Comparison of ENCODE assay signal across 18 cellular contexts in the genomic region with DNA sequence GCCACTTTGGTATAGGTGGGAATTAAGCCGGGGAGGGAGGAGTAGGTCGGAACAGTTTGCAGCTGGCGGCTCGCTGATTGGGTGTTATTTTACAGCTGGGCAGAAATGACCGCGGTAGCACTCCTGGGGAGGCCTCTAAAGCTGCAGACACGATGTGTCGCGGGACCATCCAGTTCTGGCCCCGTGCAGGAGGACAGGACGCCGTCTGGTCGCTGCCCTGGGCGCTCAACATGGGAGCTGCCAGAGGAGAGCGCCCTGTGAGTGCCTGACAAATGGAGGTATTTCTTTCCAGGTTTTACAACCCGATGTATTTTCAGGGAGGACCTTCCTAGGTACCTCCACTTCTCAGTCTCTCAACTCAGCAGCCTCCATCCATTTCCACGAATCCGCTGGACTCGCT. TPM values are rescaled to one million over a fixed set of nuclear protein-coding genes. Genes with fewer than 3 reads are reported as not detected.
DNase-seq lines count a peak whose midpoint lies in the region; ATAC-seq and TF ChIP-seq lines count a peak whose summit lies in the region.
"Had no signal": no experiment of that assay in that cellular context is flagged by ENCODE, and none has a peak within 500 bp of the region (broad histone marks: within the 10 kb centered on the region; RNA-seq: fewer than 3 reads in every experiment).

No MANE protein-coding gene starts in this region.

- ATAC-seq in HCT116: peak; percentile 67
- no peak for ATAC-seq in HG03025 (IDR thresholded peaks at IDR 0.05; ENCODE audit: low FRiP score, unreplicated experiment)
- ATAC-seq: gastrocnemius medialis; stimulated activated naive B cell treated with anti-CD40 and anti-IgM and Interleukin-4, amounts not matched to agents 10 μg/mL and 1 μg/mL and 100 μg/mL, for 72 hours had no signal

- H2BK12ac ChIP-seq in neuronal stem cell (ENCODE audit: low read length): no peak overlapping the region

- no peak overlapping the region for H2BK120ac ChIP-seq in neuronal stem cell (ENCODE audit: low read depth, low read length)

- H3K4me2 ChIP-seq in HCT116 (ENCODE audit: low read length): no peak overlapping the region
- H3K4me2 ChIP-seq in neuronal stem cell (ENCODE audit: insufficient read depth, low read length, poor library complexity, severe bottlenecking): no peak overlapping the region

- H3K79me2 ChIP-seq in HCT116 (ENCODE audit: insufficient read depth, low read length): no peaks in the 10 kb centered on the region

- H3K23ac ChIP-seq in neuronal stem cell (ENCODE audit: low read depth, low read length, poor library complexity): no peak overlapping the region

- no peak overlapping the region for H3K14ac ChIP-seq in neuronal stem cell (ENCODE audit: low read length)

- peak; percentile 58 for TF ChIP-seq RAD21 in HCT116 (IDR thresholded peaks at IDR 0.05; ENCODE audit: low read depth)

- H3K18ac ChIP-seq in neuronal stem cell (ENCODE audit: low read length): peak overlapping the region; percentile 23

- H3K9me3 ChIP-seq in HCT116 (ENCODE audit: control insufficient read depth in 1 of 2, insufficient read depth in 1 of 2, low read depth in 1 of 2, low read length in 2 of 2) (peaks cover 0 to 4% of the 10 kb centered on the region in 2 experiments; a peak in 1 of 4 replicates), neuronal stem cell (replicated peaks in 1 of 2; ENCODE audit: control insufficient read depth in 2 of 2, insufficient read depth in 1 of 2, low read depth in 1 of 2, low read length in 2 of 2) (peaks cover 0 to 1% of the 10 kb centered on the region in 2 donors)
- H3K9me3 ChIP-seq: gastrocnemius medialis, vagina had no signal

- no peak overlapping the region for H2AK5ac ChIP-seq in neuronal stem cell (ENCODE audit: low read depth, low read length)

- peak; percentile 49 for TF ChIP-seq CTCF in C4-2B (conservative IDR thresholded peaks at IDR 0.05)
- peak; percentile 6 to 26 (median 10); a peak in 1 of 6 replicates for TF ChIP-seq CTCF in HCT116 (IDR thresholded peaks at IDR 0.05 in 2 of 3, conservative IDR thresholded peaks at IDR 0.05 in 1 of 3; ENCODE audit: borderline replicate concordance in 1 of 3, insufficient read depth in 1 of 3, low read depth in 2 of 3, low read length in 2 of 3)
- peak; percentile 23 for TF ChIP-seq CTCF in fibroblast of pulmonary artery (IDR thresholded peaks at IDR 0.05; ENCODE audit: low read length, missing control alignments)

- H3K4ac ChIP-seq in neuronal stem cell (ENCODE audit: low read length): no peak overlapping the region

- H4K91ac ChIP-seq in neuronal stem cell (ENCODE audit: low read depth, low read length, poor library complexity): no peak overlapping the region

- H2AFZ ChIP-seq in HCT116 (ENCODE audit: low read depth, low read length, poor library complexity, severe bottlenecking) (no peak overlapping the region), neuronal stem cell (ENCODE audit: low read length) (peak overlapping the region; percentile 35)

- RAD21 ChIA-PET in HCT116 (lab: Charles Lee; ENCODE audit: low non-redundant PET in 1 of 2, low total read pairs in 2 of 2, uncharacterized antibody in 2 of 2, unreplicated experiment in 2 of 2): no interaction called here

- BruUV-seq in HCT116 (replicated peaks; lab: Mats Ljungman, UMichigan): no TSS peak

- DNase-seq in HCT116 (ENCODE audit: low read depth, low spot score): no peak
- DNase-seq in fibroblast of pulmonary artery (ENCODE audit: low read depth): no peak
- no peak for DNase-seq in neuronal stem cell (ENCODE audit: low spot score)
- no peak for DNase-seq in inferior parietal cortex (ENCODE audit: extremely low spot score)
- DNase-seq in OCI-M2 (lab: John Stamatoyannopoulos, UW; ENCODE audit: unreplicated experiment): no peak
- DNase-seq: activated naive CD8-positive, alpha-beta T cell treated with anti-CD3 and anti-CD28 coated beads for 36 hours; activated T-cell treated with anti-CD3 and anti-CD28 coated beads for 4 hours; central memory CD4-positive, alpha-beta T cell; gastrocnemius medialis; Kasumi-1; NCI-H1694 treated with DMSO at 0.1 percent for 48 hours; NCI-H510A treated with DMSO at 0.1 percent for 48 hours; nucleus accumbens; stimulated activated naive B cell treated with anti-CD40 and anti-IgM and Interleukin-4, amounts not matched to agents 10 μg/mL and 1 μg/mL and 100 μg/mL, for 72 hours had no signal

- H3K36me3 ChIP-seq in HCT116 (ENCODE audit: control insufficient read depth in 1 of 2, insufficient read depth in 2 of 2, low read length in 2 of 2): no peaks in the 10 kb centered on the region
- no peaks in the 10 kb centered on the region for H3K36me3 ChIP-seq in neuronal stem cell (replicated peaks in 1 of 2; ENCODE audit: control insufficient read depth in 2 of 2, insufficient read depth in 2 of 2, low read length in 2 of 2)
- H3K36me3 ChIP-seq: gastrocnemius medialis, vagina had no signal

- WGBS in neuronal stem cell (ENCODE audit: extremely low coverage in 2 of 2, insufficient read length in 2 of 2, insufficient replicate concordance in 1 of 2), 2 donors: no CpG with 5 or more reads among the region's 19 CpGs

- H3K4me3 ChIP-seq in HCT116 (replicated peaks in 1 of 2; ENCODE audit: low read depth in 1 of 2, low read length in 2 of 2): no peak overlapping the region
- H3K4me3 ChIP-seq in fibroblast of pulmonary artery (replicated peaks; ENCODE audit: low read depth, low read length): no peak overlapping the region
- H3K4me3 ChIP-seq in neuronal stem cell (ENCODE audit: low read length in 2 of 2): no peak overlapping the region
- H3K4me3 ChIP-seq: gastrocnemius medialis, vagina had no signal

- H4K20me1 ChIP-seq in HCT116 (ENCODE audit: insufficient read depth): no peaks in the 10 kb centered on the region

- intact Hi-C loops in HCT116 (cut with micrococcal nuclease): no loop called here

- CTCF ChIA-PET in HCT116 (lab: Charles Lee): no interaction called here

- no peaks in the 10 kb centered on the region for H3K79me1 ChIP-seq in neuronal stem cell (ENCODE audit: low read depth, low read length)

- H3K27ac ChIP-seq in C4-2B: no peak overlapping the region
- H3K27ac ChIP-seq in HCT116 (ENCODE audit: low read depth, low read length): no peak overlapping the region
- H3K27ac ChIP-seq in neuronal stem cell (replicated peaks; ENCODE audit: low read length): no peak overlapping the region
- H3K27ac ChIP-seq: gastrocnemius medialis, HL-60, vagina had no signal

- H3K9ac ChIP-seq in HCT116 (ENCODE audit: low read length): no peak overlapping the region
- no peak overlapping the region for H3K9ac ChIP-seq in neuronal stem cell (ENCODE audit: low read depth, low read length, poor library complexity)

- TF ChIP-seq POLR2A in HCT116 (IDR thresholded peaks at IDR 0.05; ENCODE audit: borderline replicate concordance, extremely low read depth, insufficient read depth, insufficient read length): no peak

- no peak overlapping the region for H4K8ac ChIP-seq in neuronal stem cell (ENCODE audit: low read depth, low read length)

- peak overlapping the region; percentile 78 for H2BK15ac ChIP-seq in neuronal stem cell (ENCODE audit: low read length)

- H2BK5ac ChIP-seq in neuronal stem cell (ENCODE audit: low read length): no peak overlapping the region

- POLR2A ChIA-PET in HCT116 (lab: Charles Lee): no interaction called here

- H3K27me3 ChIP-seq in HCT116 (ENCODE audit: insufficient read depth, low read length): no peaks in the 10 kb centered on the region
- no peaks in the 10 kb centered on the region for H3K27me3 ChIP-seq in neuronal stem cell (ENCODE audit: control insufficient read depth in 3 of 3, insufficient read depth in 3 of 3, low read depth in 1 of 3, low read length in 3 of 3)
- H3K27me3 ChIP-seq: gastrocnemius medialis, vagina had no signal

- H3K9me2 ChIP-seq in HCT116 (ENCODE audit: insufficient read depth): no peaks in the 10 kb centered on the region

- H3K4me1 ChIP-seq in HCT116 (ENCODE audit: control insufficient read depth in 1 of 2, insufficient read depth in 2 of 2, low read length in 2 of 2) (no peaks in the 10 kb centered on the region), neuronal stem cell (ENCODE audit: control insufficient read depth in 2 of 2, insufficient read depth in 1 of 2, low read depth in 1 of 2, low read length in 2 of 2) (peaks cover 0 to 1% of the 10 kb centered on the region in 2 donors)
- H3K4me1 ChIP-seq: gastrocnemius medialis, vagina had no signal

TF ChIP-seq in HCT116, 20 proteins besides CTCF, POLR2A, EP300 and RAD21 (continues in another document):
- TF ChIP-seq EZH2 (IDR thresholded peaks at IDR 0.05) (no peak), SRF (IDR thresholded peaks at IDR 0.05; ENCODE audit: low read depth) (no peak), SIN3A (IDR thresholded peaks at IDR 0.05; ENCODE audit: low read depth) (no peak), CBX3 (IDR thresholded peaks at IDR 0.05; ENCODE audit: low read depth) (no peak), SP1 (IDR thresholded peaks at IDR 0.05; ENCODE audit: low read depth) (no peak), EGR1 (IDR thresholded peaks at IDR 0.05; ENCODE audit: low read depth) (no peak), ZFX (IDR thresholded peaks at IDR 0.05) (no peak)
- TF ChIP-seq, protein P1, sequence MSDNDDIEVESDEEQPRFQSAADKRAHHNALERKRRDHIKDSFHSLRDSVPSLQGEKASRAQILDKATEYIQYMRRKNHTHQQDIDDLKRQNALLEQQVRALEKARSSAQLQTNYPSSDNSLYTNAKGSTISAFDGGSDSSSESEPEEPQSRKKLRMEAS (IDR thresholded peaks at IDR 0.05): no peak
- TF ChIP-seq, protein P2, sequence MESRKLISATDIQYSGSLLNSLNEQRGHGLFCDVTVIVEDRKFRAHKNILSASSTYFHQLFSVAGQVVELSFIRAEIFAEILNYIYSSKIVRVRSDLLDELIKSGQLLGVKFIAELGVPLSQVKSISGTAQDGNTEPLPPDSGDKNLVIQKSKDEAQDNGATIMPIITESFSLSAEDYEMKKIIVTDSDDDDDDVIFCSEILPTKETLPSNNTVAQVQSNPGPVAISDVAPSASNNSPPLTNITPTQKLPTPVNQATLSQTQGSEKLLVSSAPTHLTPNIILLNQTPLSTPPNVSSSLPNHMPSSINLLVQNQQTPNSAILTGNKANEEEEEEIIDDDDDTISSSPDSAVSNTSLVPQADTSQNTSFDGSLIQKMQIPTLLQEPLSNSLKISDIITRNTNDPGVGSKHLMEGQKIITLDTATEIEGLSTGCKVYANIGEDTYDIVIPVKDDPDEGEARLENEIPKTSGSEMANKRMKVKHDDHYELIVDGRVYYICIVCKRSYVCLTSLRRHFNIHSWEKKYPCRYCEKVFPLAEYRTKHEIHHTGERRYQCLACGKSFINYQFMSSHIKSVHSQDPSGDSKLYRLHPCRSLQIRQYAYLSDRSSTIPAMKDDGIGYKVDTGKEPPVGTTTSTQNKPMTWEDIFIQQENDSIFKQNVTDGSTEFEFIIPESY (IDR thresholded peaks at IDR 0.05; ENCODE audit: extremely low read depth, insufficient replicate concordance, low read length): no peak

RNA-seq across cellular contexts. Expression of a gene that starts 46.2 kb away (rescaled TPM):
- 24.5 TPM for total RNA-seq in HCT116 (2021; ENCODE audit: unreplicated experiment)
- 8.3 and 10.3 TPM in 2 replicates for polyA plus RNA-seq in HCT116 (2012)
- polyA plus RNA-seq in neuronal stem cell (2013, experiment 1 of 2): 39.2 TPM
- polyA plus RNA-seq in neuronal stem cell (2013, experiment 2 of 2): 39.1 TPM
